6 cellular contexts compared by ENCODE assay signal in genomic region chr1:156291226-156292061, GRCh38. TPM values are rescaled to one million over a fixed set of nuclear protein-coding genes. Genes with fewer than 3 reads are reported as not detected.
DNase-seq lines count a peak whose midpoint lies in the region; ATAC-seq and TF ChIP-seq lines count a peak whose summit lies in the region.

No MANE protein-coding gene starts in this region.

- H3K27ac ChIP-seq in AG04450 (ENCODE audit: low read depth, low read length): peak overlapping the region; percentile 39
- H3K27ac ChIP-seq in CD8-positive, alpha-beta memory T cell (ENCODE audit: low read depth, low read length): no peak overlapping the region

- in situ Hi-C loops in astrocyte of the spinal cord (cut with HindIII; ENCODE audit: low sequenced_read_pairs): no loop called here

- H3K9me3 ChIP-seq in AG04450 (ENCODE audit: control insufficient read depth, insufficient read depth, low read length): no peaks in the 10 kb centered on the region
- no peaks in the 10 kb centered on the region for H3K9me3 ChIP-seq in CD8-positive, alpha-beta memory T cell (ENCODE audit: low read length)

- H3K9me3 Mint-ChIP-seq in type B pancreatic cell: no peaks in the 10 kb centered on the region
- no peaks in the 10 kb centered on the region for H3K9me3 Mint-ChIP-seq in CD8-positive, alpha-beta memory T cell

- POLR2A ChIA-PET in AG04450 (lab: Yijun Ruan, JAX): interaction anchor here (0.6 to 1.4 kb wide), 4 partner anchors 9 to 266 kb away, joined by 3 to 6 read pairs (median 4); partner anchors contain the start of gene SMG5
- POLR2A ChIA-PET in CD8-positive, alpha-beta memory T cell (lab: Charles Lee): no interaction called here

- H3K27me3 ChIP-seq in AG04450 (ENCODE audit: control insufficient read depth, insufficient read depth, low read length): no peaks in the 10 kb centered on the region
- H3K27me3 ChIP-seq in CD8-positive, alpha-beta memory T cell (ENCODE audit: insufficient read depth, low read length, poor library complexity, severe bottlenecking): no peaks in the 10 kb centered on the region

- peak; percentile 42 for ATAC-seq in HG03175 (IDR thresholded peaks at IDR 0.05; ENCODE audit: unreplicated experiment)
- ATAC-seq in left colon: peak; percentile 95

- peak overlapping the region; percentile 92 for H3K27ac Mint-ChIP-seq in type B pancreatic cell
- peak overlapping the region in 2 of 8 donors; percentile 50 to 74 for H3K27ac Mint-ChIP-seq in CD8-positive, alpha-beta memory T cell

- H3K4me1 ChIP-seq in CD8-positive, alpha-beta memory T cell (ENCODE audit: insufficient read depth, low read length): peaks cover 12% of the 10 kb centered on the region

- intact Hi-C loops in left colon (cut with DNase I, micrococcal nuclease): no loop called here

- H3K4me1 Mint-ChIP-seq in type B pancreatic cell (ENCODE audit: unreplicated experiment): peaks cover 24% of the 10 kb centered on the region
- H3K4me1 Mint-ChIP-seq in CD8-positive, alpha-beta memory T cell: peaks cover 14 to 26% (median 19%) of the 10 kb centered on the region in 3 donors

- H3K36me3 Mint-ChIP-seq in type B pancreatic cell: peaks cover 12% of the 10 kb centered on the region
- peaks cover 4 to 27% (median 7%) of the 10 kb centered on the region in 3 donors for H3K36me3 Mint-ChIP-seq in CD8-positive, alpha-beta memory T cell

- peak overlapping the region; percentile 91 for H3K4me3 Mint-ChIP-seq in type B pancreatic cell
- peak overlapping the region in 1 of 7 donors; percentile 30 for H3K4me3 Mint-ChIP-seq in CD8-positive, alpha-beta memory T cell

- H3K36me3 ChIP-seq in CD8-positive, alpha-beta memory T cell (ENCODE audit: insufficient read depth, low read length): no peaks in the 10 kb centered on the region

- DNase-seq in AG04450 (ENCODE audit: low read depth, low spot score) (peak; percentile 50), astrocyte of the spinal cord (ENCODE audit: low read depth, low spot score) (peak; percentile 81), left colon (peak; percentile 93 to 94), type B pancreatic cell (ENCODE audit: extremely low spot score, unreplicated experiment) (peak; percentile 87)
- no peak for DNase-seq in CD8-positive, alpha-beta memory T cell

- no peak for TF ChIP-seq CTCF in AG04450 (IDR thresholded peaks at IDR 0.05; ENCODE audit: low read depth, low read length)
- no peak for TF ChIP-seq CTCF in astrocyte of the spinal cord (IDR thresholded peaks at IDR 0.05; ENCODE audit: low read depth, low read length)
- TF ChIP-seq CTCF in type B pancreatic cell (conservative IDR thresholded peaks at IDR 0.05): no peak

- no peaks in the 10 kb centered on the region for H3K27me3 Mint-ChIP-seq in type B pancreatic cell
- H3K27me3 Mint-ChIP-seq in CD8-positive, alpha-beta memory T cell: no peaks in the 10 kb centered on the region

- CTCF ChIA-PET in AG04450 (lab: Charles Lee): interaction anchor here (1.2 kb wide), 1 partner anchor 28 kb away, joined by 4 read pairs; no protein-coding TSS in a partner anchor
- CTCF ChIA-PET in CD8-positive, alpha-beta memory T cell (lab: Charles Lee): no interaction called here

- H3K4me3 ChIP-seq in AG04450 (ENCODE audit: low read depth, low read length) (peak overlapping the region; percentile 68), astrocyte of the spinal cord (ENCODE audit: low read depth, low read length) (peak overlapping the region; percentile 60)
- H3K4me3 ChIP-seq in CD8-positive, alpha-beta memory T cell (ENCODE audit: low read length): no peak overlapping the region

RNA-seq across cellular contexts. Expression of gene GLMP, which starts 4.0 kb away (rescaled TPM):
- polyA plus RNA-seq in AG04450 (2011; rRNA removed): 25.5 and 36.4 TPM in 2 replicates
- 19.2 and 25.4 TPM in 2 replicates for polyA minus RNA-seq in AG04450 (2011; rRNA and poly(A)+ RNA removed)
- total RNA-seq in left colon: 10 to 100 TPM; 43.8 to 50.3 TPM
- total RNA-seq in type B pancreatic cell (ENCODE audit: low replicate concordance): 67.6 and 104 TPM in 2 replicates
- 10 to 100 TPM; 19.5 to 20.9 TPM for total RNA-seq in CD8-positive, alpha-beta memory T cell
- 18.9 TPM for polyA plus RNA-seq in CD8-positive, alpha-beta memory T cell

RNA-seq across cellular contexts. Expression of gene TMEM79, which starts 7.3 kb away (rescaled TPM):
- polyA plus RNA-seq in AG04450 (2011; rRNA removed): 1.6 and 1.8 TPM in 2 replicates
- 1.0 and 1.5 TPM in 2 replicates for polyA minus RNA-seq in AG04450 (2011; rRNA and poly(A)+ RNA removed)
- total RNA-seq in left colon (1 to 10 TPM; 3.9 to 4.0 TPM), type B pancreatic cell (ENCODE audit: low replicate concordance) (18.1 and 43.8 TPM in 2 replicates)
- total RNA-seq in CD8-positive, alpha-beta memory T cell: 10 to 100 TPM; 10.8 to 11.2 TPM
- 5.6 TPM for polyA plus RNA-seq in CD8-positive, alpha-beta memory T cell

RNA-seq across cellular contexts. Expression of gene VHLL, which starts 7.7 kb away (rescaled TPM):
- polyA plus RNA-seq in AG04450 (2011; rRNA removed): not detected in 2 replicates
- polyA minus RNA-seq in AG04450 (2011; rRNA and poly(A)+ RNA removed): not detected in 2 replicates
- total RNA-seq in left colon: not detected
- total RNA-seq in type B pancreatic cell (ENCODE audit: low replicate concordance): 0.48 TPM in 1 of 2 replicates, not detected in the other
- total RNA-seq in CD8-positive, alpha-beta memory T cell: under 1 TPM in 1 of 2 experiments, not detected in 1; 0.35 TPM
- not detected for polyA plus RNA-seq in CD8-positive, alpha-beta memory T cell

RNA-seq across cellular contexts. Expression of gene SMG5, which starts 8.8 kb away (rescaled TPM):
- polyA plus RNA-seq in AG04450 (2011; rRNA removed): 20.8 and 27.8 TPM in 2 replicates
- polyA minus RNA-seq in AG04450 (2011; rRNA and poly(A)+ RNA removed): 20.0 and 28.6 TPM in 2 replicates
- 10 to 100 TPM; 65.3 to 73.9 TPM for total RNA-seq in left colon
- total RNA-seq in type B pancreatic cell (ENCODE audit: low replicate concordance): 91.0 and 91.3 TPM in 2 replicates
- total RNA-seq in CD8-positive, alpha-beta memory T cell: 100 to 1,000 TPM; 110 to 117 TPM
- polyA plus RNA-seq in CD8-positive, alpha-beta memory T cell: 27.3 TPM

RNA-seq across cellular contexts. Expression of gene PAQR6, which starts 43.6 kb away (rescaled TPM):
- 0.20 and 0.26 TPM in 2 replicates for polyA plus RNA-seq in AG04450 (2011; rRNA removed)
- polyA minus RNA-seq in AG04450 (2011; rRNA and poly(A)+ RNA removed): not detected in 2 replicates
- 1 to 10 TPM; 1.8 to 3.0 TPM for total RNA-seq in left colon
- 9.2 and 19.0 TPM in 2 replicates for total RNA-seq in type B pancreatic cell (ENCODE audit: low replicate concordance)
- 1 to 10 TPM; 1.9 TPM for total RNA-seq in CD8-positive, alpha-beta memory T cell
- polyA plus RNA-seq in CD8-positive, alpha-beta memory T cell: 0.53 TPM

Comparison
In these comparisons a context has a peak if more than half of its experiments do, and no peak if none do; other contexts are left out.
1. DNase-seq: peak in AG04450 (single experiment), astrocyte of the spinal cord (single experiment), left colon (2 of 2) and type B pancreatic cell (single experiment); none in CD8-positive, alpha-beta memory T cell (0 of 5).